Comparison of ENCODE assay signal across 21 cellular contexts in the genomic region with DNA sequence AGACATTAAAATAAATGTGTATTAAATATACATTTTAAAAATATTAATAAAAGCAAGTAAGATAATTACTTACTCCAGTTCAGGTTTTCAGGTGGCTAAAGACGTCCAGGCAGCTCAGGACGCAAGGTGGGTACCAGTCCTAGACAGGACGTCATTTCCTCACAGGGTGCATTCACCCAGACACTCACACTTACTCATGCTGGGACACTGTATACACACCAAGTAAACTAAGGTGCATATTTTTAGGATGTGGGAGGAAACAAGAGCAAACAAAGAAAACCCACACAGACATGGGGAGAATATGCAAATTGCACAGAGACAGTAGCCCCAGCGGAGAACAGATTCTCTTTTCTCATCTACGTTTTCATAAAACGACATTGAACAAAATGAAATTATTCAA.
DNase-seq lines count a peak whose midpoint lies in the region; ATAC-seq, FAIRE-seq and TF ChIP-seq lines count a peak whose summit lies in the region.
"Had no signal": no experiment of that assay in that cellular context is flagged by ENCODE, and none has a peak within 500 bp of the region (broad histone marks: within the 10 kb centered on the region; RNA-seq: fewer than 3 reads in every experiment).

No MANE protein-coding gene starts in this region.

- FAIRE-seq in urothelium cell line (lab: Jason Lieb, UNC) = no peak
- FAIRE-seq: GM19239 had no signal

- POLR2A ChIA-PET in Panc1 (lab: Charles Lee) = no interaction called here

- H3K4me1 ChIP-seq in Panc1 (ENCODE audit: control insufficient read depth, insufficient read depth, low read length) = no peaks in the 10 kb centered on the region

- no TSS peak for BruUV-seq in Panc1 (replicated peaks; lab: Mats Ljungman, UMichigan)

- DNase-seq in Daoy (ENCODE audit: low read depth) = peak; percentile 73
- peak; percentile 5 for DNase-seq in Panc1 (ENCODE audit: low read depth, low spot score)
- peak; percentile 60 for DNase-seq in urothelium cell line (ENCODE audit: low spot score)
- no peak for DNase-seq in endothelial cell (ENCODE audit: low spot score)
- DNase-seq in SIG-M5 treated with dmso at 0.1 percent for 504 hours (lab: John Stamatoyannopoulos, UW; ENCODE audit: unreplicated experiment) = no peak
- DNase-seq: ACHN; C1 segment of cervical spinal cord; CD8-positive, alpha-beta memory T cell; DMS79; GM23248; KBM-7; NCI-H1417 treated with DMSO at 0.1 percent for 48 hours; NCI-H1930; NK-92 treated with Interleukin-12 subunit alpha and Interleukin-12 subunit beta, amount 100 ng/mL, for 24 hours; SIG-M5; T-helper 1 cell had no signal

- no peaks in the 10 kb centered on the region for H3K9me3 Mint-ChIP-seq in endothelial cell (ENCODE audit: unreplicated experiment)

- no peaks in the 10 kb centered on the region for H3K9me3 ChIP-seq in Panc1 (ENCODE audit: control insufficient read depth, insufficient read depth, low read depth, low read length)

- CTCF ChIA-PET in Panc1 (lab: Charles Lee) = no interaction called here

- H3K36me3 ChIP-seq in Panc1 (ENCODE audit: control insufficient read depth, insufficient read depth, low read length) = no peaks in the 10 kb centered on the region; the same call in 1 of the 2 replicates

- H3K4me3 ChIP-seq in Panc1 (ENCODE audit: low read depth in 2 of 2, low read length in 2 of 2) = no peak overlapping the region
- H3K4me3 ChIP-seq: GM23248 had no signal

- H3K36me3 Mint-ChIP-seq in endothelial cell (ENCODE audit: low read depth, unreplicated experiment) = no peaks in the 10 kb centered on the region
- H3K36me3 Mint-ChIP-seq: CD8-positive, alpha-beta memory T cell had no signal

- H3K4me3 Mint-ChIP-seq in endothelial cell (ENCODE audit: unreplicated experiment) = no peak overlapping the region
- H3K4me3 Mint-ChIP-seq: CD8-positive, alpha-beta memory T cell had no signal

- no peak overlapping the region for H3K27ac ChIP-seq in Panc1 (ENCODE audit: low read length)
- H3K27ac ChIP-seq: GM23248, RWPE1 had no signal

- ATAC-seq in HG03432 (IDR thresholded peaks at IDR 0.05; ENCODE audit: unreplicated experiment) (peak; percentile 54), Panc1 (peak; percentile 66), GM18517 (IDR thresholded peaks at IDR 0.05; ENCODE audit: unreplicated experiment) (no peak)
- ATAC-seq: HCT116 had no signal

- in situ Hi-C loops in Panc1 (cut with HindIII; ENCODE audit: low pct_unique_long_range_greater_than_20kb, low sequenced_read_pairs) = no loop called here

- H3K27me3 Mint-ChIP-seq in endothelial cell (ENCODE audit: unreplicated experiment) = peaks cover 2% of the 10 kb centered on the region
- H3K27me3 Mint-ChIP-seq: CD8-positive, alpha-beta memory T cell had no signal

- TF ChIP-seq CTCF in Panc1 (IDR thresholded peaks at IDR 0.05) (no peak), endothelial cell (IDR thresholded peaks at IDR 0.05; ENCODE audit: unreplicated experiment) (no peak)

- H3K27ac Mint-ChIP-seq in endothelial cell (ENCODE audit: unreplicated experiment) = no peak overlapping the region
- H3K27ac Mint-ChIP-seq: CD8-positive, alpha-beta memory T cell had no signal

- intact Hi-C loops in Panc1 (cut with micrococcal nuclease; ENCODE audit: unreplicated experiment) = no loop called here

- no peaks in the 10 kb centered on the region for H3K27me3 ChIP-seq in Panc1 (ENCODE audit: control insufficient read depth, insufficient read depth, low read length)

- H3K4me1 Mint-ChIP-seq in endothelial cell (ENCODE audit: unreplicated experiment) = no peaks in the 10 kb centered on the region
- H3K4me1 Mint-ChIP-seq: CD8-positive, alpha-beta memory T cell had no signal

Comparison
In these comparisons a context has a peak if more than half of its experiments do, and no peak if none do; other contexts are left out.
1. DNase-seq: peak in Daoy (single experiment), Panc1 (single experiment) and urothelium cell line (single experiment); none in endothelial cell (single experiment) and SIG-M5 treated with dmso at 0.1 percent for 504 hours (single experiment).